15 cellular contexts compared by ENCODE assay signal in the genomic region with DNA sequence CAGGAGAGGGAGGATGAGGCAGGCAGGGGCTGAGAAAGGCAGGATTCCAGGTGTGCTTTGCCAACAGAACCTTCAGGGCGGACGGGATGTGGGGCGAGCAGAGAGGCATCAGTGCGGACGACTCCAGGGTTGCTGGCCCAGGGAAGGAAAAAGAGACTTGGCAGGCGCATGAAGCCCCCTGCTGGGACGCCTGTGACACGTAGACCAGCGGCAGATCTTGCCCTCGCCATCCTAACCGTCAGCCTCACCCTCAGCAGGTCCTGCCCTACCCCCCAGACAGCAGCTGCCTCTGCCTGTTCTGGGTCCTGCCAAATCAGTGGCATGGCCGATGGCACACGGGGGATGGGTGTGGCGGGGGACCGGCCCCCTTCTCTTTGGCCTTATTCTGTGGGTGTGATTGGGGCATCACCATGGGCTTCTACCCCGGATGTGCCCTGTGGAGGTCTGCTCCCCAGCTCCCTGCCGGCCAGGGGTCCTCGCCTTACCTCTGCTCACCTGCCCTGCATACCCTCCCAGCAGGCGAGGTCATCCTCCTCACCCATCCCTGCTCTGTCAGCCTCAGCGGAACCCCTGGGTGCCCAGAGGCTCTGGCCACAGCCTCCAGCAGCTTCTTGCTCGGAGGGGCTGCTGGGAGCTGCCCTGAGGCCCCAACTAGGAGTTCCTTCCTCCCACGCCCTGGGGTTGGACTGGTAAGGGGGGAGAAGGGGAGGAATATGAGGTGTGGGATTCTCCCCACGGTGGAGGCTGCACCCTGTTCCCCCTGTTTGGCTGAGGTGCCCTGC. TPM values are rescaled to one million over a fixed set of nuclear protein-coding genes. Genes with fewer than 3 reads are reported as not detected.
A peak's percentile ranks its signal among the peaks of the same experiment; 100 is the strongest.
DNase-seq lines count a peak whose midpoint lies in the region; ATAC-seq and TF ChIP-seq lines count a peak whose summit lies in the region.
"Had no signal": no experiment of that assay in that cellular context is flagged by ENCODE, and none has a peak within 500 bp of the region (broad histone marks: within the 10 kb centered on the region; RNA-seq: fewer than 3 reads in every experiment).

No MANE protein-coding gene starts in this region.

- TF ChIP-seq CTCF in right atrium auricular region (IDR thresholded peaks at IDR 0.05) = no peak
- 0 out of 2 replicates have a peak, but pooled peaks have one; percentile 10 for TF ChIP-seq CTCF in WERI-Rb-1 (IDR thresholded peaks at IDR 0.05; ENCODE audit: low read depth, low read length)
- TF ChIP-seq CTCF in liver (IDR thresholded peaks at IDR 0.05; ENCODE audit: low read depth, low read length, missing input control) = no peak
- no peak for TF ChIP-seq CTCF in HFFc6 (IDR thresholded peaks at IDR 0.05)
- no peak for TF ChIP-seq CTCF in thyroid gland (IDR thresholded peaks at IDR 0.05)

- no peaks in the 10 kb centered on the region for H3K36me3 Mint-ChIP-seq in HFFc6 (ENCODE audit: low read depth)

- no peak overlapping the region for H3K27ac Mint-ChIP-seq in HFFc6

- no peak for TF ChIP-seq POLR2A in thyroid gland (IDR thresholded peaks at IDR 0.05)

- H3K9me3 ChIP-seq in right atrium auricular region (no peaks in the 10 kb centered on the region), WERI-Rb-1 (ENCODE audit: severe bottlenecking) (peaks cover 1% of the 10 kb centered on the region), liver (ENCODE audit: control insufficient read depth in 4 of 4, low read length in 3 of 4) (no peaks in the 10 kb centered on the region), thyroid gland (no peaks in the 10 kb centered on the region)
- H3K9me3 ChIP-seq: adrenal gland, colonic mucosa, ovary had no signal

- ATAC-seq in Right ventricle myocardium superior (ENCODE audit: poor library complexity) = no peak
- no peak for ATAC-seq in GM19328 (IDR thresholded peaks at IDR 0.05; ENCODE audit: unreplicated experiment)

- no peak overlapping the region for H3K4me3 Mint-ChIP-seq in HFFc6

- peaks cover 14% of the 10 kb centered on the region for H3K4me1 Mint-ChIP-seq in HFFc6 (ENCODE audit: low read depth)

- no peak for TF ChIP-seq RAD21 in liver (IDR thresholded peaks at IDR 0.05)

- H3K4me3 ChIP-seq in right atrium auricular region = no peak overlapping the region
- H3K4me3 ChIP-seq in WERI-Rb-1 (ENCODE audit: low read depth, low read length) = no peak overlapping the region
- H3K4me3 ChIP-seq in liver (ENCODE audit: low read depth in 1 of 3, low read length in 3 of 3) = no peak overlapping the region
- H3K4me3 ChIP-seq in thyroid gland (replicated peaks in 1 of 3) = no peak overlapping the region
- H3K4me3 ChIP-seq: adrenal gland, colonic mucosa, K562, ovary had no signal

- H3K9me3 Mint-ChIP-seq in HFFc6 = no peaks in the 10 kb centered on the region

- intact Hi-C loops in Right ventricle myocardium superior (cut with DNase I) (no loop called here), thyroid gland (cut with DNase I) (no loop called here)

- no peaks in the 10 kb centered on the region; the same call in 1 of the 2 replicates for H3K27me3 Mint-ChIP-seq in HFFc6 (ENCODE audit: insufficient read depth)

- H3K27me3 ChIP-seq in right atrium auricular region (no peaks in the 10 kb centered on the region), WERI-Rb-1 (ENCODE audit: insufficient read depth, low read depth, severe bottlenecking) (no peaks in the 10 kb centered on the region), liver (ENCODE audit: control insufficient read depth in 4 of 4, insufficient read depth in 4 of 4, low read length in 3 of 4) (no peaks in the 10 kb centered on the region), thyroid gland (no peaks in the 10 kb centered on the region)
- H3K27me3 ChIP-seq: adrenal gland, colonic mucosa, ovary had no signal

- peaks cover 0 to 77% of the 10 kb centered on the region in 2 donors for H3K4me1 ChIP-seq in right atrium auricular region
- H3K4me1 ChIP-seq in liver (ENCODE audit: control insufficient read depth in 4 of 4, insufficient read depth in 4 of 4, low read length in 3 of 4) = peaks cover 36 to 59% (median 45%) of the 10 kb centered on the region in 4 donors
- H3K4me1 ChIP-seq in thyroid gland = peaks cover 14 to 48% of the 10 kb centered on the region in 2 donors

- DNase-seq in Right ventricle myocardium superior (peak; percentile 30), right atrium auricular region (ENCODE audit: low spot score) (no peak), WERI-Rb-1 (no peak), HFFc6 (no peak), thyroid gland (no peak), SW 1271 (lab: John Stamatoyannopoulos, UW) (no peak)
- DNase-seq: activated CD8-positive, alpha-beta memory T cell treated with anti-CD3 and anti-CD28 coated beads, Interleukin-2, amount 50 U/mL, for 4 hours; colonic mucosa; hippocampal formation; NCI-H1436 had no signal

- H3K9ac ChIP-seq in liver (ENCODE audit: low read depth in 1 of 2, low read length in 2 of 2) = no peak overlapping the region

- 92% methylated on average over 23 of the region's 23 CpGs for WGBS in liver
- 91 to 92% methylated on average over 15 to 20 of the region's 23 CpGs for WGBS in thyroid gland, 2 donors

- no peaks in the 10 kb centered on the region for H3K36me3 ChIP-seq in right atrium auricular region
- no peaks in the 10 kb centered on the region for H3K36me3 ChIP-seq in WERI-Rb-1
- H3K36me3 ChIP-seq in liver (ENCODE audit: control insufficient read depth in 4 of 4, insufficient read depth in 3 of 4, low read depth in 1 of 4, low read length in 3 of 4) = no peaks in the 10 kb centered on the region
- no peaks in the 10 kb centered on the region for H3K36me3 ChIP-seq in thyroid gland
- H3K36me3 ChIP-seq: adrenal gland, colonic mucosa, ovary had no signal

- peak overlapping the region in 1 of 2 donors; percentile 50 for H3K27ac ChIP-seq in right atrium auricular region
- no peak overlapping the region for H3K27ac ChIP-seq in WERI-Rb-1
- H3K27ac ChIP-seq in liver (ENCODE audit: low read depth in 1 of 2, low read length in 2 of 2) = peak overlapping the region; percentile 84 to 90
- H3K27ac ChIP-seq in thyroid gland = no peak overlapping the region
- H3K27ac ChIP-seq: colonic mucosa, ovary had no signal

TF ChIP-seq in liver, 16 proteins besides CTCF, POLR2A, EP300 and RAD21 (continues in another document):
- TF ChIP-seq TAF1 (conservative IDR thresholded peaks at IDR 0.05) (no peak), YY1 (IDR thresholded peaks at IDR 0.05) (no peak), JUND (IDR thresholded peaks at IDR 0.05) (no peak), GABPA (IDR thresholded peaks at IDR 0.05 in 1 of 2, conservative IDR thresholded peaks at IDR 0.05 in 1 of 2) (no peak), REST (IDR thresholded peaks at IDR 0.05) (no peak), FOXA1 (IDR thresholded peaks at IDR 0.05) (no peak), NR2F2 (IDR thresholded peaks at IDR 0.05) (no peak), RXRA (IDR thresholded peaks at IDR 0.05) (no peak), SP1 (IDR thresholded peaks at IDR 0.05) (no peak), ATF3 (IDR thresholded peaks at IDR 0.05) (no peak)

RNA-seq across cellular contexts. Expression of gene SH3BP2, which starts 2.9 kb away (rescaled TPM):
- 24.9 TPM for total RNA-seq in Right ventricle myocardium superior
- 10 to 100 TPM; 20.1 to 25.2 TPM for total RNA-seq in right atrium auricular region
- 10 to 100 TPM; 17.9 to 80.2 TPM for total RNA-seq in liver
- polyA plus RNA-seq in liver = 10 to 100 TPM; 22.6 to 54.4 TPM
- total RNA-seq in HFFc6 (2021; fragmentation: NEBNext Ultra II Directional; extraction: Animal tissue kit (Norgen Biotek cat#: 25700)) = 10 to 100 TPM; 17.6 to 25.4 (median 20.5) TPM
- 10 to 100 TPM; 29.6 to 43.5 (median 36.7) TPM for total RNA-seq in thyroid gland

RNA-seq across cellular contexts. Expression of gene TNIP2, which starts 33.9 kb away (rescaled TPM):
- 25.9 TPM for total RNA-seq in Right ventricle myocardium superior
- total RNA-seq in right atrium auricular region = 10 to 100 TPM; 28.0 to 45.8 TPM
- 10 to 100 TPM; 10.5 to 20.7 TPM for total RNA-seq in liver
- 10 to 100 TPM; 11.8 to 15.1 TPM for polyA plus RNA-seq in liver
- 10 to 100 TPM; 28.6 to 32.0 (median 30.9) TPM for total RNA-seq in HFFc6 (2021; fragmentation: NEBNext Ultra II Directional; extraction: Animal tissue kit (Norgen Biotek cat#: 25700))
- 10 to 100 TPM; 44.7 to 65.4 (median 52.2) TPM for total RNA-seq in thyroid gland

RNA-seq across cellular contexts. Expression of gene ADD1, which starts 53.7 kb away (rescaled TPM):
- 217 TPM for total RNA-seq in Right ventricle myocardium superior
- total RNA-seq in right atrium auricular region = 100 to 1,000 TPM; 171 to 196 TPM
- 100 to 1,000 TPM in 1 of 2 donors, 10 to 100 TPM in 1; 95.5 to 142 TPM for total RNA-seq in liver
- 10 to 100 TPM; 62.2 to 71.3 TPM for polyA plus RNA-seq in liver
- total RNA-seq in HFFc6 (2021; fragmentation: NEBNext Ultra II Directional; extraction: Animal tissue kit (Norgen Biotek cat#: 25700)) = 100 to 1,000 TPM; 276 to 332 (median 321) TPM
- total RNA-seq in thyroid gland = 100 to 1,000 TPM; 190 to 222 (median 194) TPM

Comparison
In these comparisons a context has a peak if more than half of its experiments do, and no peak if none do; other contexts are left out.
1. H3K27ac ChIP-seq: peak in liver (2 of 2); none in WERI-Rb-1 (single experiment) and thyroid gland (0 of 3).